Comparison of ENCODE assay signal across 1 cellular context in the genomic region with DNA sequence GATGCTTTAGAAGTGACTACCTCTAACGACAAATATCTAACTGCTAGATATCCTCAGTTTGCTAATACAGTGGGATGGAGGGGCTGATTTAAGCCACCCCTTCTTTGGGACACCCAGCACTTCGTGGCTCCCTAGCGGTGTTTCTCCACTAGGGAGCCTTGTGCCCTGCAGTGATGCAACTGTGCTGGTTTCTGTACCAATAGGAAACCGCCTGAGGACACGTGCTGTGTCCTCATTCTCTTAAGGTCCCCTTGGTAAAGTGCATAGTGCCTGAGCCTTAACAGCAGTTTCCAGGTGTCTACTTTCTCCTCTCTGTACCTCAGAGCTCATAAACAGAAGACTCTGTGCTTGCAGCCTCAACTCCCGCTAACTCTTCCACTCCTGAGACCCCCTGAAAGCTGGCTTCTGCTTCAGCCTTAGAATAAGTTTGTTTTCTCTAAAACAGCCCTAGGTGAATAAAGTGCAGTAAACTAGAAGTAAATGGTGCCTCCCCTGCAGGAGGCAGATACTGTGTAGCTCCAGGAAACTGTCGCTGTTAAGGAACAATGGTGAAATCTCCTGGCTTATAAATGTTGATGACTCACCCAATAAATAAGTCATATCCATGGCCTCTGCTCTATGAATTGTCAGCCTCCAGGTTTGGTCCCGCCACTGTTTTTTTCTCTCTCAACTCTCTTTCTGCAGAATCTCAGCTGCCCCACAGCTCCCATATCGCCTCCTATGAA.
TF ChIP-seq lines count a peak whose summit lies in the region.

No MANE protein-coding gene starts in this region.

TF ChIP-seq in K562, 482 proteins besides CTCF, POLR2A, EP300 and RAD21 (continued from another document):
- TF ChIP-seq, protein P1, sequence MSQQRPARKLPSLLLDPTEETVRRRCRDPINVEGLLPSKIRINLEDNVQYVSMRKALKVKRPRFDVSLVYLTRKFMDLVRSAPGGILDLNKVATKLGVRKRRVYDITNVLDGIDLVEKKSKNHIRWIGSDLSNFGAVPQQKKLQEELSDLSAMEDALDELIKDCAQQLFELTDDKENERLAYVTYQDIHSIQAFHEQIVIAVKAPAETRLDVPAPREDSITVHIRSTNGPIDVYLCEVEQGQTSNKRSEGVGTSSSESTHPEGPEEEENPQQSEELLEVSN (IDR thresholded peaks at IDR 0.05; ENCODE audit: borderline replicate concordance in 1 of 2, extremely low read depth in 1 of 2, insufficient read depth in 1 of 2, insufficient read length in 1 of 2, low read depth in 1 of 2, low read length in 1 of 2, poor library complexity in 1 of 2, severe bottlenecking in 1 of 2): peak in 1 of 2 experiments; percentile 12
- TF ChIP-seq ZC3H8 (IDR thresholded peaks at IDR 0.05) (no peak), ZBTB1 (CRISPR knock-in tag; IDR thresholded peaks at IDR 0.05; ENCODE audit: borderline replicate concordance, low read depth) (no peak), ZKSCAN8 (CRISPR knock-in tag; IDR thresholded peaks at IDR 0.05) (no peak), ZNF232 (CRISPR knock-in tag; IDR thresholded peaks at IDR 0.05) (no peak), PCBP2 (IDR thresholded peaks at IDR 0.05; ENCODE audit: low read depth, low read length, poor library complexity, severe bottlenecking) (no peak), CC2D1A (IDR thresholded peaks at IDR 0.05) (no peak), CEBPB (tag; IDR thresholded peaks at IDR 0.05) (peak; percentile 39; the same call in 1 of the 2 replicates), RBM39 (optimal IDR thresholded peaks at IDR 0.05; ENCODE audit: low read depth, low read length) (no peak)
- TF ChIP-seq, protein P2, sequence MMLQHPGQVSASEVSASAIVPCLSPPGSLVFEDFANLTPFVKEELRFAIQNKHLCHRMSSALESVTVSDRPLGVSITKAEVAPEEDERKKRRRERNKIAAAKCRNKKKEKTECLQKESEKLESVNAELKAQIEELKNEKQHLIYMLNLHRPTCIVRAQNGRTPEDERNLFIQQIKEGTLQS (IDR thresholded peaks at IDR 0.05): peak; percentile 42; the same call in 1 of the 2 replicates
- TF ChIP-seq, protein P2 (CRISPR knock-in tag; conservative IDR thresholded peaks at IDR 0.05): no peak
- TF ChIP-seq, protein P3, sequence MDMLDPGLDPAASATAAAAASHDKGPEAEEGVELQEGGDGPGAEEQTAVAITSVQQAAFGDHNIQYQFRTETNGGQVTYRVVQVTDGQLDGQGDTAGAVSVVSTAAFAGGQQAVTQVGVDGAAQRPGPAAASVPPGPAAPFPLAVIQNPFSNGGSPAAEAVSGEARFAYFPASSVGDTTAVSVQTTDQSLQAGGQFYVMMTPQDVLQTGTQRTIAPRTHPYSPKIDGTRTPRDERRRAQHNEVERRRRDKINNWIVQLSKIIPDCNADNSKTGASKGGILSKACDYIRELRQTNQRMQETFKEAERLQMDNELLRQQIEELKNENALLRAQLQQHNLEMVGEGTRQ (CRISPR knock-in tag; IDR thresholded peaks at IDR 0.05): peak; percentile 33; the same call in 1 of the 2 replicates
- TF ChIP-seq, protein P4, sequence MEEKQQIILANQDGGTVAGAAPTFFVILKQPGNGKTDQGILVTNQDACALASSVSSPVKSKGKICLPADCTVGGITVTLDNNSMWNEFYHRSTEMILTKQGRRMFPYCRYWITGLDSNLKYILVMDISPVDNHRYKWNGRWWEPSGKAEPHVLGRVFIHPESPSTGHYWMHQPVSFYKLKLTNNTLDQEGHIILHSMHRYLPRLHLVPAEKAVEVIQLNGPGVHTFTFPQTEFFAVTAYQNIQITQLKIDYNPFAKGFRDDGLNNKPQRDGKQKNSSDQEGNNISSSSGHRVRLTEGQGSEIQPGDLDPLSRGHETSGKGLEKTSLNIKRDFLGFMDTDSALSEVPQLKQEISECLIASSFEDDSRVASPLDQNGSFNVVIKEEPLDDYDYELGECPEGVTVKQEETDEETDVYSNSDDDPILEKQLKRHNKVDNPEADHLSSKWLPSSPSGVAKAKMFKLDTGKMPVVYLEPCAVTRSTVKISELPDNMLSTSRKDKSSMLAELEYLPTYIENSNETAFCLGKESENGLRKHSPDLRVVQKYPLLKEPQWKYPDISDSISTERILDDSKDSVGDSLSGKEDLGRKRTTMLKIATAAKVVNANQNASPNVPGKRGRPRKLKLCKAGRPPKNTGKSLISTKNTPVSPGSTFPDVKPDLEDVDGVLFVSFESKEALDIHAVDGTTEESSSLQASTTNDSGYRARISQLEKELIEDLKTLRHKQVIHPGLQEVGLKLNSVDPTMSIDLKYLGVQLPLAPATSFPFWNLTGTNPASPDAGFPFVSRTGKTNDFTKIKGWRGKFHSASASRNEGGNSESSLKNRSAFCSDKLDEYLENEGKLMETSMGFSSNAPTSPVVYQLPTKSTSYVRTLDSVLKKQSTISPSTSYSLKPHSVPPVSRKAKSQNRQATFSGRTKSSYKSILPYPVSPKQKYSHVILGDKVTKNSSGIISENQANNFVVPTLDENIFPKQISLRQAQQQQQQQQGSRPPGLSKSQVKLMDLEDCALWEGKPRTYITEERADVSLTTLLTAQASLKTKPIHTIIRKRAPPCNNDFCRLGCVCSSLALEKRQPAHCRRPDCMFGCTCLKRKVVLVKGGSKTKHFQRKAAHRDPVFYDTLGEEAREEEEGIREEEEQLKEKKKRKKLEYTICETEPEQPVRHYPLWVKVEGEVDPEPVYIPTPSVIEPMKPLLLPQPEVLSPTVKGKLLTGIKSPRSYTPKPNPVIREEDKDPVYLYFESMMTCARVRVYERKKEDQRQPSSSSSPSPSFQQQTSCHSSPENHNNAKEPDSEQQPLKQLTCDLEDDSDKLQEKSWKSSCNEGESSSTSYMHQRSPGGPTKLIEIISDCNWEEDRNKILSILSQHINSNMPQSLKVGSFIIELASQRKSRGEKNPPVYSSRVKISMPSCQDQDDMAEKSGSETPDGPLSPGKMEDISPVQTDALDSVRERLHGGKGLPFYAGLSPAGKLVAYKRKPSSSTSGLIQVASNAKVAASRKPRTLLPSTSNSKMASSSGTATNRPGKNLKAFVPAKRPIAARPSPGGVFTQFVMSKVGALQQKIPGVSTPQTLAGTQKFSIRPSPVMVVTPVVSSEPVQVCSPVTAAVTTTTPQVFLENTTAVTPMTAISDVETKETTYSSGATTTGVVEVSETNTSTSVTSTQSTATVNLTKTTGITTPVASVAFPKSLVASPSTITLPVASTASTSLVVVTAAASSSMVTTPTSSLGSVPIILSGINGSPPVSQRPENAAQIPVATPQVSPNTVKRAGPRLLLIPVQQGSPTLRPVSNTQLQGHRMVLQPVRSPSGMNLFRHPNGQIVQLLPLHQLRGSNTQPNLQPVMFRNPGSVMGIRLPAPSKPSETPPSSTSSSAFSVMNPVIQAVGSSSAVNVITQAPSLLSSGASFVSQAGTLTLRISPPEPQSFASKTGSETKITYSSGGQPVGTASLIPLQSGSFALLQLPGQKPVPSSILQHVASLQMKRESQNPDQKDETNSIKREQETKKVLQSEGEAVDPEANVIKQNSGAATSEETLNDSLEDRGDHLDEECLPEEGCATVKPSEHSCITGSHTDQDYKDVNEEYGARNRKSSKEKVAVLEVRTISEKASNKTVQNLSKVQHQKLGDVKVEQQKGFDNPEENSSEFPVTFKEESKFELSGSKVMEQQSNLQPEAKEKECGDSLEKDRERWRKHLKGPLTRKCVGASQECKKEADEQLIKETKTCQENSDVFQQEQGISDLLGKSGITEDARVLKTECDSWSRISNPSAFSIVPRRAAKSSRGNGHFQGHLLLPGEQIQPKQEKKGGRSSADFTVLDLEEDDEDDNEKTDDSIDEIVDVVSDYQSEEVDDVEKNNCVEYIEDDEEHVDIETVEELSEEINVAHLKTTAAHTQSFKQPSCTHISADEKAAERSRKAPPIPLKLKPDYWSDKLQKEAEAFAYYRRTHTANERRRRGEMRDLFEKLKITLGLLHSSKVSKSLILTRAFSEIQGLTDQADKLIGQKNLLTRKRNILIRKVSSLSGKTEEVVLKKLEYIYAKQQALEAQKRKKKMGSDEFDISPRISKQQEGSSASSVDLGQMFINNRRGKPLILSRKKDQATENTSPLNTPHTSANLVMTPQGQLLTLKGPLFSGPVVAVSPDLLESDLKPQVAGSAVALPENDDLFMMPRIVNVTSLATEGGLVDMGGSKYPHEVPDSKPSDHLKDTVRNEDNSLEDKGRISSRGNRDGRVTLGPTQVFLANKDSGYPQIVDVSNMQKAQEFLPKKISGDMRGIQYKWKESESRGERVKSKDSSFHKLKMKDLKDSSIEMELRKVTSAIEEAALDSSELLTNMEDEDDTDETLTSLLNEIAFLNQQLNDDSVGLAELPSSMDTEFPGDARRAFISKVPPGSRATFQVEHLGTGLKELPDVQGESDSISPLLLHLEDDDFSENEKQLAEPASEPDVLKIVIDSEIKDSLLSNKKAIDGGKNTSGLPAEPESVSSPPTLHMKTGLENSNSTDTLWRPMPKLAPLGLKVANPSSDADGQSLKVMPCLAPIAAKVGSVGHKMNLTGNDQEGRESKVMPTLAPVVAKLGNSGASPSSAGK (IDR thresholded peaks at IDR 0.05): peak; percentile 42; the same call in 1 of the 2 replicates
